ENCODE assay signal across 24 cellular contexts in genomic region chr3:188522115-188522514, GRCh38.
"Had no signal": no experiment of that assay in that cellular context is flagged by ENCODE, and none has a peak within 500 bp of the region (broad histone marks: within the 10 kb centered on the region; RNA-seq: fewer than 3 reads in every experiment).

No MANE protein-coding gene starts in this region.

- FAIRE-seq: endometrium, frontal cortex, islet of Langerhans, keratinocyte had no signal

- H3K27ac Mint-ChIP-seq: dendritic cell treated with granulocyte-macrophage colony-stimulating factor and Interleukin-4, amounts not matched to agents 40 ng/mL and 50 ng/mL, for 4 days; effector memory CD8-positive, alpha-beta T cell; endodermal cell; memory B cell had no signal

- H3K9me3 ChIP-seq: colonic mucosa, gastroesophageal sphincter, heart left ventricle, left ventricle myocardium inferior, lower lobe of right lung had no signal

- H3K4me1 ChIP-seq: colonic mucosa, foreskin keratinocyte had no signal

- H3K4me3 Mint-ChIP-seq: dendritic cell treated with granulocyte-macrophage colony-stimulating factor and Interleukin-4, amounts not matched to agents 40 ng/mL and 50 ng/mL, for 4 days; effector memory CD8-positive, alpha-beta T cell; endodermal cell; memory B cell had no signal

- ATAC-seq: effector memory CD8-positive, alpha-beta T cell; esophagus mucosa; foreskin keratinocyte; gastroesophageal sphincter; heart left ventricle; left cardiac atrium; lower lobe of right lung had no signal

- H3K4me3 ChIP-seq: colonic mucosa, gastroesophageal sphincter, heart left ventricle, hepatocyte, left ventricle myocardium inferior, lower lobe of right lung had no signal

- DNase-seq: cerebellar nuclear complex; colonic mucosa; cortex of kidney; effector CD8-positive, alpha-beta T cell; effector memory CD8-positive, alpha-beta T cell; endodermal cell; erythroblast; foreskin keratinocyte; heart left ventricle; left cardiac atrium; left ventricle myocardium inferior; lower lobe of right lung; mesendoderm; midbrain had no signal

- H3K27ac ChIP-seq: colonic mucosa, epithelial cell of prostate, foreskin keratinocyte, hepatocyte, left ventricle myocardium inferior, lower lobe of right lung had no signal

- H3K27me3 Mint-ChIP-seq: dendritic cell treated with granulocyte-macrophage colony-stimulating factor and Interleukin-4, amounts not matched to agents 40 ng/mL and 50 ng/mL, for 4 days; effector memory CD8-positive, alpha-beta T cell; memory B cell had no signal

- H3K27me3 ChIP-seq: colonic mucosa, foreskin keratinocyte, gastroesophageal sphincter, heart left ventricle, hepatocyte had no signal

- H2AFZ ChIP-seq: hepatocyte had no signal

- H3K9me3 Mint-ChIP-seq: effector memory CD8-positive, alpha-beta T cell; endodermal cell; memory B cell had no signal

- H3K36me3 ChIP-seq: colonic mucosa, lower lobe of right lung had no signal

- H3K4me2 ChIP-seq: hepatocyte had no signal
